Comparison of ENCODE assay signal across 13 cellular contexts in the genomic region with DNA sequence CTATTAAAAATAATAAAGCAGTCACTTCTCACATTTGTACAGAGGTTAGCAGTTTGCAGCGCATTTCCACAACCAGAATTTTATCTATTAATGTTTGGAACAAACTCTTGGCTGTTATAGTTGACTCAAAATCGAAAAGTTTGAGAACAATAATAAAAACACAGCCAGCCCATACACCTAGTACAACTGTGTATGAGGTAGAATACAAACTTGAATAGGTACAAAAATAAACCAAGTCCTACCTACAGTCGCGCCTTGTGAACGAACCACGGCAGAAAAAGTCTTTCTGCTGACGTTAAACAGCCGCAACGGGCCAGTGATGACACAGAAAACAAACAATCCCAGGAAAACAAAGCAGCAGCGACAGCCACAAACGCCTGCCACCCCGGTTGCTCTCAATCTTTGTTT. TPM values are rescaled to one million over a fixed set of nuclear protein-coding genes. Genes with fewer than 3 reads are reported as not detected.
A peak's percentile ranks its signal among the peaks of the same experiment; 100 is the strongest.
DNase-seq lines count a peak whose midpoint lies in the region; ATAC-seq, FAIRE-seq and TF ChIP-seq lines count a peak whose summit lies in the region.
"Had no signal": no experiment of that assay in that cellular context is flagged by ENCODE, and none has a peak within 500 bp of the region (broad histone marks: within the 10 kb centered on the region; RNA-seq: fewer than 3 reads in every experiment).

No MANE protein-coding gene starts in this region.

- TF ChIP-seq POLR2A in A549 (IDR thresholded peaks at IDR 0.05; ENCODE audit: low read length) (no peak), Peyer's patch (IDR thresholded peaks at IDR 0.05) (no peak)

- H3K4me3 ChIP-seq in A549 (no peak overlapping the region), Peyer's patch (no peak overlapping the region)
- H3K4me3 ChIP-seq: lower lobe of right lung had no signal

- no peak for TF ChIP-seq RAD21 in A549 (conservative IDR thresholded peaks at IDR 0.05 in 1 of 2, IDR thresholded peaks at IDR 0.05 in 1 of 2)

- DNase-seq in A549 (ENCODE audit: low read depth in 1 of 2, low spot score in 1 of 2) = no peak
- DNase-seq in ELF-1 (ENCODE audit: low read depth, low spot score) = peak; percentile 41
- DNase-seq in astrocyte of the hippocampus (ENCODE audit: low read depth, low spot score) = peak; percentile 33
- DNase-seq in immature natural killer cell = no peak
- DNase-seq in Peyer's patch = no peak
- no peak for DNase-seq in effector CD4-positive, alpha-beta T cell
- no peak for DNase-seq in NCI-H2196 treated with DMSO at 0.1 percent for 48 hours (lab: John Stamatoyannopoulos, UW; ENCODE audit: unreplicated experiment)
- DNase-seq: C1 segment of cervical spinal cord; lower lobe of right lung; NCI-H2171; stimulated activated naive CD4-positive, alpha-beta T cell treated with Interleukin-2 at 50 U/mL for 16 hours had no signal

- H3K36me3 Mint-ChIP-seq in immature natural killer cell = peaks cover 0 to 3% (median 0%) of the 10 kb centered on the region in 3 donors

- peak overlapping the region; percentile 72 to 92 (median 86) for H3K4me3 Mint-ChIP-seq in immature natural killer cell

- peak overlapping the region; percentile 18; the same call in 1 of the 3 replicates for H3K4me2 ChIP-seq in A549

- CTCF ChIA-PET in A549 (lab: Yijun Ruan, JAX) = interaction anchor here (1.4 kb wide), 1 partner anchor 350 kb away, joined by 3 read pairs; the partner anchor contains the start of gene CEP70

- H3K27me3 ChIP-seq in Peyer's patch = peaks cover 5 to 68% of the 10 kb centered on the region in 2 donors

- H3K4me1 ChIP-seq in A549 (peaks cover 3% of the 10 kb centered on the region; the same call in 1 of the 3 replicates), Peyer's patch (peaks cover 0 to 42% (median 22%) of the 10 kb centered on the region in 4 donors)

- no peak for FAIRE-seq in A549 (lab: Jason Lieb, UNC)

- TF ChIP-seq EP300 in A549 (IDR thresholded peaks at IDR 0.05) = no peak

- H3K4me1 Mint-ChIP-seq in immature natural killer cell = peaks cover 37 to 48% of the 10 kb centered on the region in 2 donors

- no peak overlapping the region for H3K27ac Mint-ChIP-seq in immature natural killer cell

- no peaks in the 10 kb centered on the region for H3K36me3 ChIP-seq in Peyer's patch
- H3K36me3 ChIP-seq: lower lobe of right lung had no signal

- H3K9me3 ChIP-seq in A549 (no peaks in the 10 kb centered on the region), Peyer's patch (peaks cover 0 to 4% (median 0%) of the 10 kb centered on the region in 4 donors)
- H3K9me3 ChIP-seq: lower lobe of right lung had no signal

- H3K27me3 Mint-ChIP-seq in immature natural killer cell (ENCODE audit: low read depth in 3 of 3) = peaks cover 38 to 61% (median 46%) of the 10 kb centered on the region in 3 donors

- peaks cover 0 to 2% (median 0%) of the 10 kb centered on the region in 6 donors for H3K9me3 Mint-ChIP-seq in immature natural killer cell

- WGBS in A549 (ENCODE audit: missing lambda C conversion rate) = 61% methylated on average over 12 of the region's 12 CpGs

- TF ChIP-seq CTCF in A549 (IDR thresholded peaks at IDR 0.05) (no peak), Peyer's patch (IDR thresholded peaks at IDR 0.05) (no peak)

- POLR2A ChIA-PET in A549 (lab: Yijun Ruan, JAX) = no interaction called here

- ATAC-seq in A549 (no peak), HG02938 (IDR thresholded peaks at IDR 0.05; ENCODE audit: unreplicated experiment) (no peak)
- ATAC-seq: lower lobe of right lung had no signal

- H3K27ac ChIP-seq in A549 (no peak overlapping the region), Peyer's patch (no peak overlapping the region)
- H3K27ac ChIP-seq: lower lobe of right lung had no signal

TF ChIP-seq in A549, 52 proteins besides CTCF, POLR2A, EP300 and RAD21:
- TF ChIP-seq NR3C1 (IDR thresholded peaks at IDR 0.05) = no peak
- TF ChIP-seq, protein P1, sequence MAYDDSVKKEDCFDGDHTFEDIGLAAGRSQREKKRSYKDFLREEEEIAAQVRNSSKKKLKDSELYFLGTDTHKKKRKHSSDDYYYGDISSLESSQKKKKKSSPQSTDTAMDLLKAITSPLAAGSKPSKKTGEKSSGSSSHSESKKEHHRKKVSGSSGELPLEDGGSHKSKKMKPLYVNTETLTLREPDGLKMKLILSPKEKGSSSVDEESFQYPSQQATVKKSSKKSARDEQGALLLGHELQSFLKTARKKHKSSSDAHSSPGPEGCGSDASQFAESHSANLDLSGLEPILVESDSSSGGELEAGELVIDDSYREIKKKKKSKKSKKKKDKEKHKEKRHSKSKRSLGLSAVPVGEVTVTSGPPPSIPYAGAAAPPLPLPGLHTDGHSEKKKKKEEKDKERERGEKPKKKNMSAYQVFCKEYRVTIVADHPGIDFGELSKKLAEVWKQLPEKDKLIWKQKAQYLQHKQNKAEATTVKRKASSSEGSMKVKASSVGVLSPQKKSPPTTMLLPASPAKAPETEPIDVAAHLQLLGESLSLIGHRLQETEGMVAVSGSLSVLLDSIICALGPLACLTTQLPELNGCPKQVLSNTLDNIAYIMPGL (CRISPR knock-in tag; IDR thresholded peaks at IDR 0.05; ENCODE audit: borderline replicate concordance) = no peak
- TF ChIP-seq CEBPB (IDR thresholded peaks at IDR 0.05) = no peak
- TF ChIP-seq RARB (CRISPR knock-in tag; IDR thresholded peaks at IDR 0.05) = no peak

RNA-seq across cellular contexts. Expression of gene FOXL2, which starts 3.2 kb away (rescaled TPM):
- polyA plus RNA-seq in A549 (2011; rRNA removed) (0.90 and 1.2 TPM in 2 replicates), A549 (2017; fragmentation: RNase III; extraction: RNeasy Plus Mini Kit Qiagen cat#74134 plus additional on column Dnase treatment) (2.7 to 3.6 TPM (median 3.1 TPM) in 3 replicates), immature natural killer cell (not detected)
- 1.7 and 2.8 TPM in 2 replicates for polyA plus RNA-seq in A549 (2012; cell fraction: cytosol; rRNA removed)
- 2.6 and 3.0 TPM in 2 replicates for polyA plus RNA-seq in A549 (2012; cell fraction: nucleus; rRNA removed)
- 0.91 and 1.0 TPM in 2 replicates for polyA minus RNA-seq in A549 (2011; rRNA and poly(A)+ RNA removed)
- total RNA-seq in Peyer's patch = not detected
- total RNA-seq: lower lobe of right lung had no signal

RNA-seq across cellular contexts. Expression of gene FOXL2NB, which starts 3.3 kb away (rescaled TPM):
- polyA plus RNA-seq in A549 (2011; rRNA removed) (2.2 and 2.3 TPM in 2 replicates), A549 (2017; fragmentation: RNase III; extraction: RNeasy Plus Mini Kit Qiagen cat#74134 plus additional on column Dnase treatment) (2.6 to 3.5 TPM (median 3.2 TPM) in 3 replicates), immature natural killer cell (not detected)
- polyA plus RNA-seq in A549 (2012; cell fraction: cytosol; rRNA removed) = 1.2 and 2.0 TPM in 2 replicates
- polyA plus RNA-seq in A549 (2012; cell fraction: nucleus; rRNA removed) = 4.4 and 4.9 TPM in 2 replicates
- polyA minus RNA-seq in A549 (2011; rRNA and poly(A)+ RNA removed) = 1.9 and 3.3 TPM in 2 replicates
- not detected for total RNA-seq in Peyer's patch
- total RNA-seq: lower lobe of right lung, RPMI7951 had no signal

Comparison
In these comparisons a context has a peak if more than half of its experiments do, and no peak if none do; other contexts are left out.
1. DNase-seq: peak in ELF-1 (single experiment) and astrocyte of the hippocampus (single experiment); none in A549 (0 of 2), immature natural killer cell (0 of 3), Peyer's patch (0 of 3), effector CD4-positive, alpha-beta T cell (single experiment) and NCI-H2196 treated with DMSO at 0.1 percent for 48 hours (single experiment).